2 cellular contexts compared by ENCODE assay signal in the genomic region with DNA sequence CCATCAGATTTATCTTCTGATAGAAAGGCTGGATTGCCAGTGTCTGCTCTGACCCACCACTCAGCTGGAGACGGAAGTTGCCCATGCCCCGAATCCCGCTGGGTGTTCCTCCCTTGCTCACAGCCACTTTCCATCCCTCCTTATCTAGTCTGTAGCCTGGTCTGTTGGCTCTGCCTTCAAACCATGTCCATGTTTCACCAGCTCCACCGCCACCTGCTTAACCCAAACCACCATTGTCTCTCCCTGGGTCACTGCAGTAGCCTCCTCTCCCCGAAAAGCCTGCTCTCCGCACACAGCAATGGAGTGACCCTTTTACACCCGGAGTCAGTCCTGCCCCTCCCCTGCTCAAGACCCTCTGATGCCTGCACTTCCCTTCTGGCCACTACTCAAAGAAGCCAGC.
TF ChIP-seq lines count a peak whose summit lies in the region.

No MANE protein-coding gene starts in this region.

TF ChIP-seq in GM23338, 12 proteins besides CTCF, POLR2A, EP300 and RAD21:
- TF ChIP-seq, protein P1, sequence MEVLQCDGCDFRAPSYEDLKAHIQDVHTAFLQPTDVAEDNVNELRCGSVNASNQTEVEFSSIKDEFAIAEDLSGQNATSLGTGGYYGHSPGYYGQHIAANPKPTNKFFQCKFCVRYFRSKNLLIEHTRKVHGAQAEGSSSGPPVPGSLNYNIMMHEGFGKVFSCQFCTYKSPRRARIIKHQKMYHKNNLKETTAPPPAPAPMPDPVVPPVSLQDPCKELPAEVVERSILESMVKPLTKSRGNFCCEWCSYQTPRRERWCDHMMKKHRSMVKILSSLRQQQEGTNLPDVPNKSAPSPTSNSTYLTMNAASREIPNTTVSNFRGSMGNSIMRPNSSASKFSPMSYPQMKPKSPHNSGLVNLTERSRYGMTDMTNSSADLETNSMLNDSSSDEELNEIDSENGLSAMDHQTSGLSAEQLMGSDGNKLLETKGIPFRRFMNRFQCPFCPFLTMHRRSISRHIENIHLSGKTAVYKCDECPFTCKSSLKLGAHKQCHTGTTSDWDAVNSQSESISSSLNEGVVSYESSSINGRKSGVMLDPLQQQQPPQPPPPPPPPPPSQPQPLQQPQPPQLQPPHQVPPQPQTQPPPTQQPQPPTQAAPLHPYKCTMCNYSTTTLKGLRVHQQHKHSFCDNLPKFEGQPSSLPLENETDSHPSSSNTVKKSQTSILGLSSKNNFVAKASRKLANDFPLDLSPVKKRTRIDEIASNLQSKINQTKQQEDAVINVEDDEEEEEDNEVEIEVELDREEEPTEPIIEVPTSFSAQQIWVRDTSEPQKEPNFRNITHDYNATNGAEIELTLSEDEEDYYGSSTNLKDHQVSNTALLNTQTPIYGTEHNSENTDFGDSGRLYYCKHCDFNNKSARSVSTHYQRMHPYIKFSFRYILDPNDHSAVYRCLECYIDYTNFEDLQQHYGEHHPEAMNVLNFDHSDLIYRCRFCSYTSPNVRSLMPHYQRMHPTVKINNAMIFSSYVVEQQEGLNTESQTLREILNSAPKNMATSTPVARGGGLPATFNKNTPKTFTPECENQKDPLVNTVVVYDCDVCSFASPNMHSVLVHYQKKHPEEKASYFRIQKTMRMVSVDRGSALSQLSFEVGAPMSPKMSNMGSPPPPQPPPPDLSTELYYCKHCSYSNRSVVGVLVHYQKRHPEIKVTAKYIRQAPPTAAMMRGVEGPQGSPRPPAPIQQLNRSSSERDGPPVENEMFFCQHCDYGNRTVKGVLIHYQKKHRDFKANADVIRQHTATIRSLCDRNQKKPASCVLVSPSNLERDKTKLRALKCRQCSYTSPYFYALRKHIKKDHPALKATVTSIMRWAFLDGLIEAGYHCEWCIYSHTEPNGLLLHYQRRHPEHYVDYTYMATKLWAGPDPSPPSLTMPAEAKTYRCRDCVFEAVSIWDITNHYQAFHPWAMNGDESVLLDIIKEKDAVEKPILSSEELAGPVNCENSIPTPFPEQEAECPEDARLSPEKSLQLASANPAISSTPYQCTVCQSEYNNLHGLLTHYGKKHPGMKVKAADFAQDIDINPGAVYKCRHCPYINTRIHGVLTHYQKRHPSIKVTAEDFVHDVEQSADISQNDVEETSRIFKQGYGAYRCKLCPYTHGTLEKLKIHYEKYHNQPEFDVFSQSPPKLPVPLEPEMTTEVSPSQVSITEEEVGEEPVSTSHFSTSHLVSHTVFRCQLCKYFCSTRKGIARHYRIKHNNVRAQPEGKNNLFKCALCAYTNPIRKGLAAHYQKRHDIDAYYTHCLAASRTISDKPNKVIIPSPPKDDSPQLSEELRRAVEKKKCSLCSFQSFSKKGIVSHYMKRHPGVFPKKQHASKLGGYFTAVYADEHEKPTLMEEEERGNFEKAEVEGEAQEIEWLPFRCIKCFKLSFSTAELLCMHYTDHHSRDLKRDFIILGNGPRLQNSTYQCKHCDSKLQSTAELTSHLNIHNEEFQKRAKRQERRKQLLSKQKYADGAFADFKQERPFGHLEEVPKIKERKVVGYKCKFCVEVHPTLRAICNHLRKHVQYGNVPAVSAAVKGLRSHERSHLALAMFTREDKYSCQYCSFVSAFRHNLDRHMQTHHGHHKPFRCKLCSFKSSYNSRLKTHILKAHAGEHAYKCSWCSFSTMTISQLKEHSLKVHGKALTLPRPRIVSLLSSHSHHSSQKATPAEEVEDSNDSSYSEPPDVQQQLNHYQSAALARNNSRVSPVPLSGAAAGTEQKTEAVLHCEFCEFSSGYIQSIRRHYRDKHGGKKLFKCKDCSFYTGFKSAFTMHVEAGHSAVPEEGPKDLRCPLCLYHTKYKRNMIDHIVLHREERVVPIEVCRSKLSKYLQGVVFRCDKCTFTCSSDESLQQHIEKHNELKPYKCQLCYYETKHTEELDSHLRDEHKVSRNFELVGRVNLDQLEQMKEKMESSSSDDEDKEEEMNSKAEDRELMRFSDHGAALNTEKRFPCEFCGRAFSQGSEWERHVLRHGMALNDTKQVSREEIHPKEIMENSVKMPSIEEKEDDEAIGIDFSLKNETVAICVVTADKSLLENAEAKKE (CRISPR knock-in tag; IDR thresholded peaks at IDR 0.05): no peak
- TF ChIP-seq POLR2AphosphoS5 (IDR thresholded peaks at IDR 0.05; ENCODE audit: low read depth) (no peak), STAT1 (IDR thresholded peaks at IDR 0.05; ENCODE audit: unreplicated experiment) (no peak), EZH2 (IDR thresholded peaks at IDR 0.05; ENCODE audit: low read depth, unreplicated experiment) (no peak), EZH2phosphoT487 (IDR thresholded peaks at IDR 0.05; ENCODE audit: unreplicated experiment) (no peak), ZNF114 (CRISPR knock-in tag; IDR thresholded peaks at IDR 0.05) (no peak), ZNF331 (CRISPR knock-in tag; IDR thresholded peaks at IDR 0.05; ENCODE audit: low read depth) (no peak)
- TF ChIP-seq, protein P2, sequence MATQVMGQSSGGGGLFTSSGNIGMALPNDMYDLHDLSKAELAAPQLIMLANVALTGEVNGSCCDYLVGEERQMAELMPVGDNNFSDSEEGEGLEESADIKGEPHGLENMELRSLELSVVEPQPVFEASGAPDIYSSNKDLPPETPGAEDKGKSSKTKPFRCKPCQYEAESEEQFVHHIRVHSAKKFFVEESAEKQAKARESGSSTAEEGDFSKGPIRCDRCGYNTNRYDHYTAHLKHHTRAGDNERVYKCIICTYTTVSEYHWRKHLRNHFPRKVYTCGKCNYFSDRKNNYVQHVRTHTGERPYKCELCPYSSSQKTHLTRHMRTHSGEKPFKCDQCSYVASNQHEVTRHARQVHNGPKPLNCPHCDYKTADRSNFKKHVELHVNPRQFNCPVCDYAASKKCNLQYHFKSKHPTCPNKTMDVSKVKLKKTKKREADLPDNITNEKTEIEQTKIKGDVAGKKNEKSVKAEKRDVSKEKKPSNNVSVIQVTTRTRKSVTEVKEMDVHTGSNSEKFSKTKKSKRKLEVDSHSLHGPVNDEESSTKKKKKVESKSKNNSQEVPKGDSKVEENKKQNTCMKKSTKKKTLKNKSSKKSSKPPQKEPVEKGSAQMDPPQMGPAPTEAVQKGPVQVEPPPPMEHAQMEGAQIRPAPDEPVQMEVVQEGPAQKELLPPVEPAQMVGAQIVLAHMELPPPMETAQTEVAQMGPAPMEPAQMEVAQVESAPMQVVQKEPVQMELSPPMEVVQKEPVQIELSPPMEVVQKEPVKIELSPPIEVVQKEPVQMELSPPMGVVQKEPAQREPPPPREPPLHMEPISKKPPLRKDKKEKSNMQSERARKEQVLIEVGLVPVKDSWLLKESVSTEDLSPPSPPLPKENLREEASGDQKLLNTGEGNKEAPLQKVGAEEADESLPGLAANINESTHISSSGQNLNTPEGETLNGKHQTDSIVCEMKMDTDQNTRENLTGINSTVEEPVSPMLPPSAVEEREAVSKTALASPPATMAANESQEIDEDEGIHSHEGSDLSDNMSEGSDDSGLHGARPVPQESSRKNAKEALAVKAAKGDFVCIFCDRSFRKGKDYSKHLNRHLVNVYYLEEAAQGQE (IDR thresholded peaks at IDR 0.05; ENCODE audit: unreplicated experiment): no peak

TF ChIP-seq in WTC11, 78 proteins besides CTCF, POLR2A, EP300 and RAD21 (continued from another document):
- TF ChIP-seq, protein P3, sequence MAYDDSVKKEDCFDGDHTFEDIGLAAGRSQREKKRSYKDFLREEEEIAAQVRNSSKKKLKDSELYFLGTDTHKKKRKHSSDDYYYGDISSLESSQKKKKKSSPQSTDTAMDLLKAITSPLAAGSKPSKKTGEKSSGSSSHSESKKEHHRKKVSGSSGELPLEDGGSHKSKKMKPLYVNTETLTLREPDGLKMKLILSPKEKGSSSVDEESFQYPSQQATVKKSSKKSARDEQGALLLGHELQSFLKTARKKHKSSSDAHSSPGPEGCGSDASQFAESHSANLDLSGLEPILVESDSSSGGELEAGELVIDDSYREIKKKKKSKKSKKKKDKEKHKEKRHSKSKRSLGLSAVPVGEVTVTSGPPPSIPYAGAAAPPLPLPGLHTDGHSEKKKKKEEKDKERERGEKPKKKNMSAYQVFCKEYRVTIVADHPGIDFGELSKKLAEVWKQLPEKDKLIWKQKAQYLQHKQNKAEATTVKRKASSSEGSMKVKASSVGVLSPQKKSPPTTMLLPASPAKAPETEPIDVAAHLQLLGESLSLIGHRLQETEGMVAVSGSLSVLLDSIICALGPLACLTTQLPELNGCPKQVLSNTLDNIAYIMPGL (CRISPR knock-in tag; IDR thresholded peaks at IDR 0.05): no peak
- TF ChIP-seq ZNF396 (CRISPR knock-in tag; IDR thresholded peaks at IDR 0.05; ENCODE audit: borderline replicate concordance): no peak
- TF ChIP-seq ZNF671 (CRISPR knock-in tag; IDR thresholded peaks at IDR 0.05): no peak
- TF ChIP-seq, protein P4, sequence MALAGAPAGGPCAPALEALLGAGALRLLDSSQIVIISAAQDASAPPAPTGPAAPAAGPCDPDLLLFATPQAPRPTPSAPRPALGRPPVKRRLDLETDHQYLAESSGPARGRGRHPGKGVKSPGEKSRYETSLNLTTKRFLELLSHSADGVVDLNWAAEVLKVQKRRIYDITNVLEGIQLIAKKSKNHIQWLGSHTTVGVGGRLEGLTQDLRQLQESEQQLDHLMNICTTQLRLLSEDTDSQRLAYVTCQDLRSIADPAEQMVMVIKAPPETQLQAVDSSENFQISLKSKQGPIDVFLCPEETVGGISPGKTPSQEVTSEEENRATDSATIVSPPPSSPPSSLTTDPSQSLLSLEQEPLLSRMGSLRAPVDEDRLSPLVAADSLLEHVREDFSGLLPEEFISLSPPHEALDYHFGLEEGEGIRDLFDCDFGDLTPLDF (CRISPR knock-in tag; IDR thresholded peaks at IDR 0.05): no peak
- TF ChIP-seq NR1H2 (CRISPR knock-in tag; IDR thresholded peaks at IDR 0.05): no peak
- no peak for TF ChIP-seq CBFB (CRISPR knock-in tag; IDR thresholded peaks at IDR 0.05; ENCODE audit: low read depth)
- no peak for TF ChIP-seq NFYB (CRISPR knock-in tag; conservative IDR thresholded peaks at IDR 0.05; ENCODE audit: low read depth)
- no peak for TF ChIP-seq TP53 (CRISPR knock-in tag; IDR thresholded peaks at IDR 0.05)
- TF ChIP-seq ZNF121 (CRISPR knock-in tag; IDR thresholded peaks at IDR 0.05): no peak
- TF ChIP-seq JUN (CRISPR knock-in tag; IDR thresholded peaks at IDR 0.05): no peak
- no peak for TF ChIP-seq ZNF138 (CRISPR knock-in tag; conservative IDR thresholded peaks at IDR 0.05)
- TF ChIP-seq, protein P5, sequence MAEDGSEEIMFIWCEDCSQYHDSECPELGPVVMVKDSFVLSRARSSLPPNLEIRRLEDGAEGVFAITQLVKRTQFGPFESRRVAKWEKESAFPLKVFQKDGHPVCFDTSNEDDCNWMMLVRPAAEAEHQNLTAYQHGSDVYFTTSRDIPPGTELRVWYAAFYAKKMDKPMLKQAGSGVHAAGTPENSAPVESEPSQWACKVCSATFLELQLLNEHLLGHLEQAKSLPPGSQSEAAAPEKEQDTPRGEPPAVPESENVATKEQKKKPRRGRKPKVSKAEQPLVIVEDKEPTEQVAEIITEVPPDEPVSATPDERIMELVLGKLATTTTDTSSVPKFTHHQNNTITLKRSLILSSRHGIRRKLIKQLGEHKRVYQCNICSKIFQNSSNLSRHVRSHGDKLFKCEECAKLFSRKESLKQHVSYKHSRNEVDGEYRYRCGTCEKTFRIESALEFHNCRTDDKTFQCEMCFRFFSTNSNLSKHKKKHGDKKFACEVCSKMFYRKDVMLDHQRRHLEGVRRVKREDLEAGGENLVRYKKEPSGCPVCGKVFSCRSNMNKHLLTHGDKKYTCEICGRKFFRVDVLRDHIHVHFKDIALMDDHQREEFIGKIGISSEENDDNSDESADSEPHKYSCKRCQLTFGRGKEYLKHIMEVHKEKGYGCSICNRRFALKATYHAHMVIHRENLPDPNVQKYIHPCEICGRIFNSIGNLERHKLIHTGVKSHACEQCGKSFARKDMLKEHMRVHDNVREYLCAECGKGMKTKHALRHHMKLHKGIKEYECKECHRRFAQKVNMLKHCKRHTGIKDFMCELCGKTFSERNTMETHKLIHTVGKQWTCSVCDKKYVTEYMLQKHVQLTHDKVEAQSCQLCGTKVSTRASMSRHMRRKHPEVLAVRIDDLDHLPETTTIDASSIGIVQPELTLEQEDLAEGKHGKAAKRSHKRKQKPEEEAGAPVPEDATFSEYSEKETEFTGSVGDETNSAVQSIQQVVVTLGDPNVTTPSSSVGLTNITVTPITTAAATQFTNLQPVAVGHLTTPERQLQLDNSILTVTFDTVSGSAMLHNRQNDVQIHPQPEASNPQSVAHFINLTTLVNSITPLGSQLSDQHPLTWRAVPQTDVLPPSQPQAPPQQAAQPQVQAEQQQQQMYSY (CRISPR knock-in tag; IDR thresholded peaks at IDR 0.05): no peak
- TF ChIP-seq MXD4 (CRISPR knock-in tag; IDR thresholded peaks at IDR 0.05; ENCODE audit: borderline replicate concordance): no peak
- no peak for TF ChIP-seq SOX15 (CRISPR knock-in tag; IDR thresholded peaks at IDR 0.05)
